ENCODE assay signal across 14 cellular contexts in genomic region chr1:145877923-145878486, GRCh38. TPM values are rescaled to one million over a fixed set of nuclear protein-coding genes. Genes with fewer than 3 reads are reported as not detected.
DNase-seq lines count a peak whose midpoint lies in the region; ATAC-seq, FAIRE-seq and TF ChIP-seq lines count a peak whose summit lies in the region.
"Had no signal": no experiment of that assay in that cellular context is flagged by ENCODE, and none has a peak within 500 bp of the region (broad histone marks: within the 10 kb centered on the region; RNA-seq: fewer than 3 reads in every experiment).

No MANE protein-coding gene starts in this region.

- H3K4me1 ChIP-seq in breast epithelium = peaks cover 0 to 3% of the 10 kb centered on the region in 2 donors

- H3K27me3 Mint-ChIP-seq in MCF 10A (ENCODE audit: insufficient read depth, unreplicated experiment) = no peaks in the 10 kb centered on the region
- H3K27me3 Mint-ChIP-seq in activated CD4-positive, alpha-beta T cell treated with anti-CD3 and anti-CD28 coated beads for 36 hours = peaks cover 7% of the 10 kb centered on the region

- no peaks in the 10 kb centered on the region for H3K36me3 ChIP-seq in breast epithelium
- H3K36me3 ChIP-seq: left ventricle myocardium inferior had no signal

- TF ChIP-seq CTCF in MCF 10A (IDR thresholded peaks at IDR 0.05; ENCODE audit: unreplicated experiment) = no peak
- no peak for TF ChIP-seq CTCF in breast epithelium (IDR thresholded peaks at IDR 0.05)

- H3K27ac ChIP-seq in breast epithelium = no peak overlapping the region
- peak overlapping the region; percentile 69 for H3K27ac ChIP-seq in epithelial cell of prostate
- H3K27ac ChIP-seq: left ventricle myocardium inferior had no signal

- H3K4me3 ChIP-seq in breast epithelium = no peak overlapping the region
- H3K4me3 ChIP-seq: left ventricle myocardium inferior had no signal

- H3K9me3 ChIP-seq in breast epithelium = no peaks in the 10 kb centered on the region
- H3K9me3 ChIP-seq: left ventricle myocardium inferior had no signal

- no TSS peak for BruUV-seq in MCF 10A (replicated peaks; lab: Mats Ljungman, UMichigan)

- intact Hi-C loops in MCF 10A (cut with micrococcal nuclease) = no loop called here
- intact Hi-C loops in breast epithelium (cut with DNase I; ENCODE audit: low total_unique reads) = no loop called here
- intact Hi-C loops in activated CD4-positive, alpha-beta T cell treated with anti-CD3 and anti-CD28 coated beads for 36 hours (cut with DNase I, micrococcal nuclease) = loop anchor here in 1 of 2 experiments (2.0 kb wide), 1 partner anchor 15 kb away; no protein-coding TSS in a partner anchor

- no peaks in the 10 kb centered on the region for H3K27me3 ChIP-seq in breast epithelium

- no peaks in the 10 kb centered on the region for H3K9me3 Mint-ChIP-seq in MCF 10A (ENCODE audit: unreplicated experiment)
- H3K9me3 Mint-ChIP-seq in activated CD4-positive, alpha-beta T cell treated with anti-CD3 and anti-CD28 coated beads for 36 hours (ENCODE audit: low read depth) = no peaks in the 10 kb centered on the region
- H3K9me3 Mint-ChIP-seq: CD8-positive, alpha-beta memory T cell; stimulated activated naive CD8-positive, alpha-beta T cell treated with anti-CD3 and anti-CD28 coated beads, Interleukin-15, Interleukin-2, amounts not matched to agents 100 ng/mL and 50 ng/mL, for 24 hours had no signal

- no peak overlapping the region for H3K4me3 Mint-ChIP-seq in MCF 10A (ENCODE audit: unreplicated experiment)
- no peak overlapping the region for H3K4me3 Mint-ChIP-seq in activated CD4-positive, alpha-beta T cell treated with anti-CD3 and anti-CD28 coated beads for 36 hours
- H3K4me3 Mint-ChIP-seq: CD8-positive, alpha-beta memory T cell; stimulated activated naive CD8-positive, alpha-beta T cell treated with anti-CD3 and anti-CD28 coated beads, Interleukin-15, Interleukin-2, amounts not matched to agents 100 ng/mL and 50 ng/mL, for 24 hours had no signal

- CTCF ChIA-PET in MCF 10A (lab: Yijun Ruan, JAX) = interaction anchor here (1.9 to 7.2 kb wide), 4 partner anchors 14 to 32 kb away, joined by 9 to 98 read pairs (median 36); partner anchors contain the start of genes ITGA10, NUDT17 and PIAS3
- CTCF ChIA-PET in activated CD4-positive, alpha-beta T cell treated with anti-CD3 and anti-CD28 coated beads for 36 hours (lab: Charles Lee) = interaction anchor here (1.4 to 1.7 kb wide), 2 partner anchors 15 to 134 kb away, joined by 4 to 5 read pairs; no protein-coding TSS in a partner anchor

- ATAC-seq in activated CD4-positive, alpha-beta T cell treated with anti-CD3 and anti-CD28 coated beads for 36 hours = no peak

- no peaks in the 10 kb centered on the region for H3K36me3 Mint-ChIP-seq in MCF 10A (ENCODE audit: insufficient read depth, unreplicated experiment)
- H3K36me3 Mint-ChIP-seq in activated CD4-positive, alpha-beta T cell treated with anti-CD3 and anti-CD28 coated beads for 36 hours (ENCODE audit: low read depth) = no peaks in the 10 kb centered on the region
- H3K36me3 Mint-ChIP-seq: CD8-positive, alpha-beta memory T cell had no signal

- DNase-seq in MCF 10A (ENCODE audit: unreplicated experiment) (peak; percentile 30), breast epithelium (ENCODE audit: low spot score in 2 of 2) (no peak), epithelial cell of prostate (ENCODE audit: low read depth, low spot score) (peak; percentile 59), urothelium cell line (ENCODE audit: low spot score) (no peak), NCI-H128 (lab: John Stamatoyannopoulos, UW; ENCODE audit: unreplicated experiment) (no peak)
- DNase-seq in activated CD4-positive, alpha-beta T cell treated with anti-CD3 and anti-CD28 coated beads for 36 hours = no peak
- DNase-seq: activated CD4-positive, alpha-beta T cell treated with anti-CD3 and anti-CD28 coated beads, Interleukin-2, amount 50 U/mL, for 48 hours; amniotic stem cell; CD8-positive, alpha-beta memory T cell; left ventricle myocardium inferior; NCI-H2107 had no signal

- peak; percentile 20 for FAIRE-seq in urothelium cell line (lab: Jason Lieb, UNC)
- FAIRE-seq: colon, HTR-8/SVneo had no signal

- H3K27ac Mint-ChIP-seq in MCF 10A (ENCODE audit: low read depth, unreplicated experiment) = no peak overlapping the region
- no peak overlapping the region for H3K27ac Mint-ChIP-seq in activated CD4-positive, alpha-beta T cell treated with anti-CD3 and anti-CD28 coated beads for 36 hours
- H3K27ac Mint-ChIP-seq: CD8-positive, alpha-beta memory T cell; stimulated activated naive CD8-positive, alpha-beta T cell treated with anti-CD3 and anti-CD28 coated beads, Interleukin-15, Interleukin-2, amounts not matched to agents 100 ng/mL and 50 ng/mL, for 24 hours had no signal

- no peak for TF ChIP-seq POLR2A in breast epithelium (IDR thresholded peaks at IDR 0.05)

- POLR2A ChIA-PET in MCF 10A (lab: Yijun Ruan, JAX) = interaction anchor here (1.1 to 3.7 kb wide), 4 partner anchors 14 to 50 kb away, joined by 3 to 39 read pairs (median 13); partner anchors contain the start of genes PIAS3 and RBM8A
- POLR2A ChIA-PET in activated CD4-positive, alpha-beta T cell treated with anti-CD3 and anti-CD28 coated beads for 36 hours (lab: Charles Lee) = interaction anchor here (0.7 kb wide), 1 partner anchor 18 kb away, joined by 3 read pairs; no protein-coding TSS in a partner anchor

- H3K4me1 Mint-ChIP-seq in MCF 10A (ENCODE audit: insufficient read depth, unreplicated experiment) = peaks cover 26% of the 10 kb centered on the region
- H3K4me1 Mint-ChIP-seq in activated CD4-positive, alpha-beta T cell treated with anti-CD3 and anti-CD28 coated beads for 36 hours = peaks cover 2% of the 10 kb centered on the region

RNA-seq across cellular contexts. Expression of gene ANKRD35, which starts 7.7 kb away (rescaled TPM):
- total RNA-seq in MCF 10A (2022) (0.29 TPM in 1 of 2 replicates, not detected in the other), breast epithelium (10 to 100 TPM in 1 of 3 donors, 1 to 10 TPM in 2; 6.4 to 10.2 (median 7.0) TPM)
- under 1 TPM; 0.30 to 0.55 TPM for total RNA-seq in activated CD4-positive, alpha-beta T cell treated with anti-CD3 and anti-CD28 coated beads for 36 hours

RNA-seq across cellular contexts. Expression of gene PIAS3, which starts 19.1 kb away (rescaled TPM):
- 34.3 and 36.9 TPM in 2 replicates for total RNA-seq in MCF 10A (2022)
- total RNA-seq in breast epithelium = 10 to 100 TPM; 14.1 to 53.3 (median 31.8) TPM
- total RNA-seq in activated CD4-positive, alpha-beta T cell treated with anti-CD3 and anti-CD28 coated beads for 36 hours = 10 to 100 TPM; 20.0 to 22.0 TPM

RNA-seq across cellular contexts. Expression of gene ITGA10, which starts 31.8 kb away (rescaled TPM):
- total RNA-seq in MCF 10A (2022) = 25.7 and 33.0 TPM in 2 replicates
- total RNA-seq in breast epithelium = 10 to 100 TPM in 2 of 3 donors, 1 to 10 TPM in 1; 3.2 to 74.9 (median 30.2) TPM
- 1 to 10 TPM in 1 of 2 experiments, under 1 TPM in 1; 0.86 to 1.0 TPM for total RNA-seq in activated CD4-positive, alpha-beta T cell treated with anti-CD3 and anti-CD28 coated beads for 36 hours

RNA-seq across cellular contexts. Expression of gene NUDT17, which starts 32.6 kb away (rescaled TPM):
- total RNA-seq in MCF 10A (2022) = 3.7 and 4.6 TPM in 2 replicates
- 1 to 10 TPM; 2.5 to 4.0 (median 3.3) TPM for total RNA-seq in breast epithelium
- total RNA-seq in activated CD4-positive, alpha-beta T cell treated with anti-CD3 and anti-CD28 coated beads for 36 hours = 1 to 10 TPM; 3.7 to 4.0 TPM

RNA-seq across cellular contexts. Expression of gene PEX11B, which starts 40.5 kb away (rescaled TPM):
- 35.5 and 36.2 TPM in 2 replicates for total RNA-seq in MCF 10A (2022)
- total RNA-seq in breast epithelium = 10 to 100 TPM; 20.3 to 40.1 (median 22.0) TPM
- total RNA-seq in activated CD4-positive, alpha-beta T cell treated with anti-CD3 and anti-CD28 coated beads for 36 hours = 10 to 100 TPM; 22.6 to 26.4 TPM

Comparison
In these comparisons a context has a peak if more than half of its experiments do, and no peak if none do; other contexts are left out.
1. DNase-seq: peak in MCF 10A (single experiment) and epithelial cell of prostate (single experiment); none in breast epithelium (0 of 2), urothelium cell line (single experiment), activated CD4-positive, alpha-beta T cell treated with anti-CD3 and anti-CD28 coated beads for 36 hours (single experiment) and NCI-H128 (single experiment).